ENCODE assay signal across 1 cellular context in genomic region chr16:50210266-50211038, GRCh38.
A peak's percentile ranks its signal among the peaks of the same experiment; 100 is the strongest.
TF ChIP-seq lines count a peak whose summit lies in the region.

No MANE protein-coding gene starts in this region.

TF ChIP-seq in HepG2, 621 proteins besides CTCF, POLR2A, EP300 and RAD21 (continued from another document and continues in another):
- TF ChIP-seq ATF4 (CRISPR knock-in tag; IDR thresholded peaks at IDR 0.05) (no peak), ZNF205 (CRISPR knock-in tag; IDR thresholded peaks at IDR 0.05) (0 out of 2 replicates have a peak, but pooled peaks have one; percentile 34), ELF3 (CRISPR knock-in tag; IDR thresholded peaks at IDR 0.05) (peak; percentile 43; the same call in 1 of the 2 replicates), ZNF574 (CRISPR knock-in tag; IDR thresholded peaks at IDR 0.05) (0 out of 2 replicates have a peak, but pooled peaks have one; percentile 24), NR2F6 (IDR thresholded peaks at IDR 0.05) (no peak), NR2F6 (CRISPR knock-in tag; IDR thresholded peaks at IDR 0.05) (peak; percentile 60; the same call in 1 of the 2 replicates), ZNF747 (CRISPR knock-in tag; IDR thresholded peaks at IDR 0.05; ENCODE audit: borderline replicate concordance) (no peak), ATF6 (CRISPR knock-in tag; conservative IDR thresholded peaks at IDR 0.05) (0 out of 2 replicates have a peak, but pooled peaks have one; percentile 37), FOXC1 (CRISPR knock-in tag; IDR thresholded peaks at IDR 0.05; ENCODE audit: borderline replicate concordance) (no peak), MIXL1 (CRISPR knock-in tag; IDR thresholded peaks at IDR 0.05) (peak; percentile 66; the same call in 1 of the 2 replicates), ZNF317 (CRISPR knock-in tag; IDR thresholded peaks at IDR 0.05) (peak; percentile 51; the same call in 1 of the 2 replicates), TFAP4 (IDR thresholded peaks at IDR 0.05; ENCODE audit: borderline replicate concordance, low read depth) (peak; percentile 19; the same call in 1 of the 2 replicates), UBTF (CRISPR knock-in tag; IDR thresholded peaks at IDR 0.05) (0 out of 2 replicates have a peak, but pooled peaks have one; percentile 19), KAT8 (CRISPR knock-in tag; IDR thresholded peaks at IDR 0.05) (peak; percentile 36; the same call in 1 of the 2 replicates), AHR (CRISPR knock-in tag; IDR thresholded peaks at IDR 0.05) (0 out of 2 replicates have a peak, but pooled peaks have one; percentile 26), ARID5B (CRISPR knock-in tag; IDR thresholded peaks at IDR 0.05) (0 out of 2 replicates have a peak, but pooled peaks have one; percentile 45), ATF2 (CRISPR knock-in tag; IDR thresholded peaks at IDR 0.05) (no peak), PRDM4 (CRISPR knock-in tag; IDR thresholded peaks at IDR 0.05; ENCODE audit: borderline replicate concordance) (no peak), KDM3A (CRISPR knock-in tag; IDR thresholded peaks at IDR 0.05; ENCODE audit: low read depth) (peak; percentile 54; the same call in 1 of the 2 replicates), WIZ (CRISPR knock-in tag; IDR thresholded peaks at IDR 0.05) (no peak), SP5 (CRISPR knock-in tag; IDR thresholded peaks at IDR 0.05; ENCODE audit: borderline replicate concordance, low read depth) (no peak), MXD4 (CRISPR knock-in tag; IDR thresholded peaks at IDR 0.05) (0 out of 2 replicates have a peak, but pooled peaks have one; percentile 35), ZNF792 (CRISPR knock-in tag; IDR thresholded peaks at IDR 0.05) (0 out of 2 replicates have a peak, but pooled peaks have one; percentile 44), MYPOP (CRISPR knock-in tag; IDR thresholded peaks at IDR 0.05) (no peak), SMARCC2 (IDR thresholded peaks at IDR 0.05) (no peak), IKZF5 (CRISPR knock-in tag; IDR thresholded peaks at IDR 0.05) (no peak), ZNF780A (CRISPR knock-in tag; IDR thresholded peaks at IDR 0.05) (no peak), XBP1 (CRISPR knock-in tag; IDR thresholded peaks at IDR 0.05) (no peak), NAIF1 (CRISPR knock-in tag; IDR thresholded peaks at IDR 0.05; ENCODE audit: borderline replicate concordance) (no peak), ARID2 (CRISPR knock-in tag; IDR thresholded peaks at IDR 0.05; ENCODE audit: borderline replicate concordance) (no peak), ZNF274 (CRISPR knock-in tag; IDR thresholded peaks at IDR 0.05) (0 out of 2 replicates have a peak, but pooled peaks have one; percentile 7), KLF11 (CRISPR knock-in tag; IDR thresholded peaks at IDR 0.05) (0 out of 2 replicates have a peak, but pooled peaks have one; percentile 71), KMT2A (CRISPR knock-in tag; IDR thresholded peaks at IDR 0.05) (peak; percentile 62; the same call in 1 of the 2 replicates), ZSCAN21 (CRISPR knock-in tag; IDR thresholded peaks at IDR 0.05; ENCODE audit: borderline replicate concordance) (no peak), CAMTA2 (CRISPR knock-in tag; IDR thresholded peaks at IDR 0.05; ENCODE audit: borderline replicate concordance) (0 out of 2 replicates have a peak, but pooled peaks have one; percentile 21), KLF16 (CRISPR knock-in tag; IDR thresholded peaks at IDR 0.05) (peak in 1 of 2 experiments; percentile 49; a peak in 1 of 4 replicates)
